ENCODE assay signal across 21 cellular contexts in genomic region chr6:131112252-131112651, GRCh38.
"Had no signal": no experiment of that assay in that cellular context is flagged by ENCODE, and none has a peak within 500 bp of the region (broad histone marks: within the 10 kb centered on the region; RNA-seq: fewer than 3 reads in every experiment).

No MANE protein-coding gene starts in this region.

- H3K27me3 ChIP-seq: gastrocnemius medialis, heart right ventricle, neural progenitor cell, pancreas, suprapubic skin, tibial artery, upper lobe of right lung, vagina had no signal

- H3K36me3 ChIP-seq: gastrocnemius medialis, heart right ventricle, neural progenitor cell, pancreas, suprapubic skin, tibial artery, upper lobe of right lung, vagina had no signal

- ATAC-seq: esophagus mucosa; gastrocnemius medialis; heart right ventricle; left lobe of liver; natural killer cell treated with Interleukin-12 subunit alpha and Interleukin-12 subunit beta and Interleukin-15 and Interleukin-18, amount 100 ng/mL, for 72 hours; pancreas; right cardiac atrium; stimulated activated naive CD8-positive, alpha-beta T cell treated with anti-CD3 and anti-CD28 coated beads, Interleukin-15, Interleukin-2, amounts not matched to agents 100 U/mL and 50 U/mL, for 24 hours; upper lobe of right lung had no signal

- H3K36me3 Mint-ChIP-seq: natural killer cell treated with Interleukin-12 subunit alpha and Interleukin-12 subunit beta and Interleukin-15 and Interleukin-18, amount 100 ng/mL, for 72 hours; neural progenitor cell had no signal

- H2AFZ ChIP-seq: neural progenitor cell had no signal

- H3K4me2 ChIP-seq: neural progenitor cell, smooth muscle cell had no signal

- H3K4me1 ChIP-seq: gastrocnemius medialis, heart right ventricle, neural progenitor cell, pancreas, suprapubic skin, tibial artery, upper lobe of right lung, vagina had no signal

- H3K9ac ChIP-seq: neural progenitor cell had no signal

- H3K4me3 ChIP-seq: gastrocnemius medialis, heart right ventricle, neural progenitor cell, pancreas, smooth muscle cell, suprapubic skin, tibial artery, upper lobe of right lung, vagina had no signal

- H3K4me3 Mint-ChIP-seq: natural killer cell treated with Interleukin-12 subunit alpha and Interleukin-12 subunit beta and Interleukin-15 and Interleukin-18, amount 100 ng/mL, for 72 hours; neural progenitor cell had no signal

- H3K27ac Mint-ChIP-seq: natural killer cell treated with Interleukin-12 subunit alpha and Interleukin-12 subunit beta and Interleukin-15 and Interleukin-18, amount 100 ng/mL, for 72 hours; neural progenitor cell; progenitor cell of endocrine pancreas had no signal

- H3K9me3 ChIP-seq: gastrocnemius medialis, pancreas, suprapubic skin, tibial artery, upper lobe of right lung, vagina had no signal

- H3K27me3 Mint-ChIP-seq: progenitor cell of endocrine pancreas had no signal

- DNase-seq: cortex of kidney; effector memory CD4-positive, alpha-beta T cell; gastrocnemius medialis; heart right ventricle; hypothalamus; kidney glomerular epithelial cell; nucleus accumbens; pancreas; right cardiac atrium; stimulated activated CD4-positive, alpha-beta T cell treated with anti-CD3 and anti-CD28 coated beads, Interleukin-2, amount 100 ng/mL, for 48 hours; stimulated activated naive CD8-positive, alpha-beta T cell treated with anti-CD3 and anti-CD28 coated beads, Interleukin-15, Interleukin-2, amounts not matched to agents 100 U/mL and 50 U/mL, for 24 hours; tibial artery; upper lobe of right lung had no signal

- H3K27ac ChIP-seq: gastrocnemius medialis, heart right ventricle, neural progenitor cell, pancreas, suprapubic skin, tibial artery, upper lobe of right lung, vagina had no signal
